In the genomic region with DNA sequence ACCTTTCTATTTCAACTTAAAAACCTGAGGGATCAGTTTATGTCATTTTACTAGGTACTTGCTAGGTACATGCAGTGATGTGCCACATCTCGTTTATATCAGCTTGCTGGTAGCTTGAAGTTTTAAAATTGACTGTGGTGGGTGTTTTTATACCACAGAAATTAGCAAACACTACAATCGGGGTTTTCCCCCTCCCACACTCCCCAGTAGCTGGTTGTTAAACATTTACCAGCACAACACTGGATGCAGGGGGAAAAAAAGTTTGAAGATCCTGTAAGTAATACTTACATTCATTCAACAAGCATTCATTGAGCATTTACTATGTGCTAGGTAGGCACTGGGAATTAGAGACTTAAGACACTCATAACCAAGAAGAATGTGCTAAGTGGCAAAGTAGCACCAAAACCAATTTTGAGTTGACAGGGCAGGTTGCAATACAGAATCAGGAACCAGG, we compare ENCODE assay signal across 9 cellular contexts. TPM values are rescaled to one million over a fixed set of nuclear protein-coding genes. Genes with fewer than 3 reads are reported as not detected.
DNase-seq lines count a peak whose midpoint lies in the region; ATAC-seq and TF ChIP-seq lines count a peak whose summit lies in the region.
"Had no signal": no experiment of that assay in that cellular context is flagged by ENCODE, and none has a peak within 500 bp of the region (broad histone marks: within the 10 kb centered on the region; RNA-seq: fewer than 3 reads in every experiment).

No MANE protein-coding gene starts in this region.

- H3K4me3 Mint-ChIP-seq in CD4-positive, alpha-beta memory T cell: no peak overlapping the region

- H3K9me3 Mint-ChIP-seq in CD4-positive, alpha-beta memory T cell: no peaks in the 10 kb centered on the region

- DNase-seq in GM13977 (ENCODE audit: low spot score) (peak; percentile 18), GM20000 (ENCODE audit: low spot score) (peak; percentile 24), mucosa of descending colon (no peak), Ammon's horn (ENCODE audit: low spot score) (no peak), iPS-NIHi7 (ENCODE audit: extremely low spot score) (no peak)
- peak; percentile 27 to 54 (median 50) for DNase-seq in stimulated activated CD4-positive, alpha-beta T cell treated with anti-CD3 and anti-CD28 coated beads, Interleukin-12 subunit alpha, Interleukin-12 subunit beta, amount 100 ng/mL, for 48 hours (ENCODE audit: low read depth in 2 of 3, low spot score in 1 of 3)
- no peak for DNase-seq in CD4-positive, alpha-beta memory T cell
- DNase-seq: NCI-H526 treated with DMSO at 0.1 percent for 48 hours had no signal

- H3K4me1 ChIP-seq in CD4-positive, alpha-beta memory T cell (ENCODE audit: insufficient read depth, low read length): peaks cover 6% of the 10 kb centered on the region
- no peaks in the 10 kb centered on the region for H3K4me1 ChIP-seq in mucosa of descending colon (ENCODE audit: low read depth)

- no peak overlapping the region for H3K4me3 ChIP-seq in CD4-positive, alpha-beta memory T cell (ENCODE audit: low read length in 2 of 2)
- no peak overlapping the region for H3K4me3 ChIP-seq in mucosa of descending colon

- H3K36me3 ChIP-seq in CD4-positive, alpha-beta memory T cell (ENCODE audit: insufficient read depth, low read length): no peaks in the 10 kb centered on the region
- no peaks in the 10 kb centered on the region for H3K36me3 ChIP-seq in mucosa of descending colon (ENCODE audit: low read depth)

- no peak overlapping the region for H3K27ac Mint-ChIP-seq in CD4-positive, alpha-beta memory T cell

- peaks cover 7 to 14% (median 12%) of the 10 kb centered on the region in 4 donors for H3K4me1 Mint-ChIP-seq in CD4-positive, alpha-beta memory T cell

- no peak for TF ChIP-seq CTCF in GM13977 (IDR thresholded peaks at IDR 0.05; ENCODE audit: extremely low read depth, insufficient read depth, missing control alignments)
- TF ChIP-seq CTCF in GM20000 (IDR thresholded peaks at IDR 0.05; ENCODE audit: extremely low read depth, missing control alignments): no peak
- no peak for TF ChIP-seq CTCF in mucosa of descending colon (IDR thresholded peaks at IDR 0.05)

- H3K27ac ChIP-seq in CD4-positive, alpha-beta memory T cell (ENCODE audit: low read depth, low read length): no peak overlapping the region

- POLR2A ChIA-PET in CD4-positive, alpha-beta memory T cell (lab: Charles Lee; ENCODE audit: partially characterized antibody): no interaction called here

- intact Hi-C loops in CD4-positive, alpha-beta memory T cell (cut with micrococcal nuclease): no loop called here
- intact Hi-C loops in mucosa of descending colon (cut with DNase I, micrococcal nuclease): no loop called here

- H3K27me3 ChIP-seq in CD4-positive, alpha-beta memory T cell (ENCODE audit: insufficient read depth, low read length): no peaks in the 10 kb centered on the region

- in situ Hi-C loops in GM13977 (cut with MboI; ENCODE audit: low pct_unique_long_range_greater_than_20kb, low sequenced_read_pairs, unreplicated experiment): loop anchor here (5.0 kb wide), 1 partner anchor 42 kb away; no protein-coding TSS in a partner anchor

- CTCF ChIA-PET in CD4-positive, alpha-beta memory T cell (lab: Charles Lee; ENCODE audit: partially characterized antibody): no interaction called here

- no peaks in the 10 kb centered on the region for H3K36me3 Mint-ChIP-seq in CD4-positive, alpha-beta memory T cell

- ATAC-seq in HG03558 (IDR thresholded peaks at IDR 0.05; ENCODE audit: extremely low read depth, unreplicated experiment) (peak; percentile 47), mucosa of descending colon (no peak)

- H3K27me3 Mint-ChIP-seq in CD4-positive, alpha-beta memory T cell: peaks cover 1% of the 10 kb centered on the region in 2 donors

- H3K9me3 ChIP-seq in CD4-positive, alpha-beta memory T cell (ENCODE audit: control insufficient read depth in 1 of 2, low read length in 2 of 2): no peaks in the 10 kb centered on the region
- H3K9me3 ChIP-seq in mucosa of descending colon: no peaks in the 10 kb centered on the region

RNA-seq across cellular contexts. Expression of gene USP6NL, which starts 32.6 kb away (rescaled TPM):
- 1 to 10 TPM; 3.9 to 4.8 TPM for total RNA-seq in CD4-positive, alpha-beta memory T cell
- polyA plus RNA-seq in CD4-positive, alpha-beta memory T cell: 1 to 10 TPM; 2.2 to 2.7 TPM
- 10 to 100 TPM; 14.6 to 20.0 (median 19.8) TPM for total RNA-seq in mucosa of descending colon

Comparison
In these comparisons a context has a peak if more than half of its experiments do, and no peak if none do; other contexts are left out.
1. DNase-seq: peak in GM13977 (single experiment), GM20000 (single experiment) and stimulated activated CD4-positive, alpha-beta T cell treated with anti-CD3 and anti-CD28 coated beads, Interleukin-12 subunit alpha, Interleukin-12 subunit beta, amount 100 ng/mL, for 48 hours (3 of 3); none in CD4-positive, alpha-beta memory T cell (0 of 5), mucosa of descending colon (0 of 3), Ammon's horn (single experiment) and iPS-NIHi7 (single experiment).